In the genomic region with DNA sequence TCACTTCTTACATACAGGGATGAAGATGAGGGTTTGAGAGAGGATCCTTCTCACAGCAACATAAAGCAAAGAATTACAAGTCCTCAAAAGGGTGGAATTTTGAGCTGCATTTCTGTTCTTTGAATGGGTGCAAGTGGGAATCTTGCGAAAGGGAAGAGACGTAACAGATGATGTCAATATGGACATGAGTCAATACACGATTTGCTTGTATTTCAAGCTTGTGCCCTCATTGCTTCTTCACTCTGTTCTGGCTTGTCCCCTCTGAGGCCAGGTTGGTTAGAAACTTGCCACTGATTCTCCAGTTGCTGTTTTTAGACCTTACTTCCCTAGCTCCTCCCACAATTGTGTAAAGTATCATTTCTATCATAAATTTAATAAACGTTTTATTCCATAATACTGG, we compare ENCODE assay signal across 31 cellular contexts.
"Had no signal": no experiment of that assay in that cellular context is flagged by ENCODE, and none has a peak within 500 bp of the region (broad histone marks: within the 10 kb centered on the region; RNA-seq: fewer than 3 reads in every experiment).

No MANE protein-coding gene starts in this region.

- H3K36me3 ChIP-seq: ascending aorta, SJCRH30, WERI-Rb-1 had no signal

- H3K9me3 Mint-ChIP-seq: activated CD4-positive, alpha-beta T cell treated with anti-CD3 and anti-CD28 coated beads, Interleukin-2, amount 10 ng/mL, durations not matched to agents 24 days and 14 days; activated CD8-positive, alpha-beta T cell treated with anti-CD3 and anti-CD28 coated beads for 36 hours; activated naive CD4-positive, alpha-beta T cell treated with anti-CD3 and anti-CD28 coated beads, Interleukin-2, amount 50 U/mL, for 24 hours; activated naive CD8-positive, alpha-beta T cell treated with anti-CD3 and anti-CD28 coated beads, Interleukin-2, amount 10 ng/mL, durations not matched to agents 7 days and 5 days; activated T-cell treated with anti-CD3 and anti-CD28 coated beads, Interleukin-2, amount 50 U/mL, for 72 hours; activated T-helper 17 cell treated with anti-CD3 and anti-CD28 coated beads, Interleukin-2, amount 50 U/mL, for 72 hours had no signal

- H3K4me1 ChIP-seq: ascending aorta, SJCRH30 had no signal

- H3K27ac Mint-ChIP-seq: activated CD4-positive, alpha-beta T cell treated with anti-CD3 and anti-CD28 coated beads, Interleukin-2, amount 10 ng/mL, durations not matched to agents 24 days and 14 days; activated CD8-positive, alpha-beta T cell treated with anti-CD3 and anti-CD28 coated beads for 36 hours; activated naive CD8-positive, alpha-beta T cell treated with anti-CD3 and anti-CD28 coated beads, Interleukin-2, amount 10 ng/mL, durations not matched to agents 7 days and 5 days; activated T-cell treated with anti-CD3 and anti-CD28 coated beads, Interleukin-2, amount 50 U/mL, for 72 hours; activated T-helper 17 cell treated with anti-CD3 and anti-CD28 coated beads, Interleukin-2, amount 50 U/mL, for 72 hours had no signal

- DNase-seq: activated CD4-positive, alpha-beta T cell treated with anti-CD3 and anti-CD28 coated beads, Interleukin-2, amount 10 ng/mL, durations not matched to agents 24 days and 14 days; activated CD4-positive, alpha-beta T cell treated with anti-CD3 and anti-CD28 coated beads, Interleukin-2, amount 50 U/mL, for 4 hours; activated CD8-positive, alpha-beta T cell treated with anti-CD3 and anti-CD28 coated beads for 36 hours; activated effector memory CD4-positive, alpha-beta T cell treated with anti-CD3 and anti-CD28 coated beads, Interleukin-2, amount 50 U/mL, for 16 hours; activated naive CD4-positive, alpha-beta T cell; activated naive CD8-positive, alpha-beta T cell treated with anti-CD3 and anti-CD28 coated beads, Interleukin-2, amount 10 ng/mL, durations not matched to agents 7 days and 5 days; activated T-cell treated with anti-CD3 and anti-CD28 coated beads, Interleukin-2, amount 50 U/mL, for 1 hour; activated T-cell treated with anti-CD3 and anti-CD28 coated beads, Interleukin-2, amount 50 U/mL, for 72 hours; amygdala; Kasumi-1; KG1; MM.1S; NCI-H1048; NCI-H1105 treated with DMSO at 0.1 percent for 48 hours; NCI-H1436; NCI-H1694; NCI-H1930; NCI-H2081 treated with DMSO at 0.1 percent for 48 hours; NCI-H226; NCI-H446 treated with DMSO at 0.1 percent for 48 hours; NCI-H524; NCI-H69; SHP77; SJCRH30; T1000; WERI-Rb-1 had no signal

- H3K9me3 ChIP-seq: ascending aorta had no signal

- ATAC-seq: activated CD8-positive, alpha-beta T cell treated with anti-CD3 and anti-CD28 coated beads for 36 hours; activated T-cell treated with anti-CD3 and anti-CD28 coated beads, Interleukin-2, amount 50 U/mL, for 72 hours; activated T-helper 17 cell treated with anti-CD3 and anti-CD28 coated beads, Interleukin-2, amount 50 U/mL, for 72 hours; Panc1 had no signal

- H3K4me3 Mint-ChIP-seq: activated CD4-positive, alpha-beta T cell treated with anti-CD3 and anti-CD28 coated beads, Interleukin-2, amount 10 ng/mL, durations not matched to agents 24 days and 14 days; activated CD8-positive, alpha-beta T cell treated with anti-CD3 and anti-CD28 coated beads for 36 hours; activated naive CD4-positive, alpha-beta T cell treated with anti-CD3 and anti-CD28 coated beads, Interleukin-2, amount 50 U/mL, for 24 hours; activated naive CD8-positive, alpha-beta T cell treated with anti-CD3 and anti-CD28 coated beads, Interleukin-2, amount 10 ng/mL, durations not matched to agents 7 days and 5 days; activated T-cell treated with anti-CD3 and anti-CD28 coated beads, Interleukin-2, amount 50 U/mL, for 72 hours; activated T-helper 17 cell treated with anti-CD3 and anti-CD28 coated beads, Interleukin-2, amount 50 U/mL, for 72 hours had no signal

- H3K4me1 Mint-ChIP-seq: activated CD4-positive, alpha-beta T cell treated with anti-CD3 and anti-CD28 coated beads, Interleukin-2, amount 10 ng/mL, durations not matched to agents 24 days and 14 days; activated naive CD4-positive, alpha-beta T cell treated with anti-CD3 and anti-CD28 coated beads, Interleukin-2, amount 50 U/mL, for 24 hours; activated naive CD8-positive, alpha-beta T cell treated with anti-CD3 and anti-CD28 coated beads, Interleukin-2, amount 10 ng/mL, durations not matched to agents 7 days and 5 days; activated T-helper 17 cell treated with anti-CD3 and anti-CD28 coated beads, Interleukin-2, amount 50 U/mL, for 72 hours had no signal

- H3K36me3 Mint-ChIP-seq: activated naive CD4-positive, alpha-beta T cell treated with anti-CD3 and anti-CD28 coated beads, Interleukin-2, amount 50 U/mL, for 24 hours; activated naive CD8-positive, alpha-beta T cell treated with anti-CD3 and anti-CD28 coated beads, Interleukin-2, amount 10 ng/mL, durations not matched to agents 7 days and 5 days had no signal

- H3K4me3 ChIP-seq: ascending aorta, SJCRH30, SK-N-MC had no signal

- H3K27me3 ChIP-seq: ascending aorta, SJCRH30 had no signal

- H3K27ac ChIP-seq: ascending aorta, SJCRH30, SK-N-MC, WERI-Rb-1 had no signal
